13 cellular contexts compared by ENCODE assay signal in the genomic region with DNA sequence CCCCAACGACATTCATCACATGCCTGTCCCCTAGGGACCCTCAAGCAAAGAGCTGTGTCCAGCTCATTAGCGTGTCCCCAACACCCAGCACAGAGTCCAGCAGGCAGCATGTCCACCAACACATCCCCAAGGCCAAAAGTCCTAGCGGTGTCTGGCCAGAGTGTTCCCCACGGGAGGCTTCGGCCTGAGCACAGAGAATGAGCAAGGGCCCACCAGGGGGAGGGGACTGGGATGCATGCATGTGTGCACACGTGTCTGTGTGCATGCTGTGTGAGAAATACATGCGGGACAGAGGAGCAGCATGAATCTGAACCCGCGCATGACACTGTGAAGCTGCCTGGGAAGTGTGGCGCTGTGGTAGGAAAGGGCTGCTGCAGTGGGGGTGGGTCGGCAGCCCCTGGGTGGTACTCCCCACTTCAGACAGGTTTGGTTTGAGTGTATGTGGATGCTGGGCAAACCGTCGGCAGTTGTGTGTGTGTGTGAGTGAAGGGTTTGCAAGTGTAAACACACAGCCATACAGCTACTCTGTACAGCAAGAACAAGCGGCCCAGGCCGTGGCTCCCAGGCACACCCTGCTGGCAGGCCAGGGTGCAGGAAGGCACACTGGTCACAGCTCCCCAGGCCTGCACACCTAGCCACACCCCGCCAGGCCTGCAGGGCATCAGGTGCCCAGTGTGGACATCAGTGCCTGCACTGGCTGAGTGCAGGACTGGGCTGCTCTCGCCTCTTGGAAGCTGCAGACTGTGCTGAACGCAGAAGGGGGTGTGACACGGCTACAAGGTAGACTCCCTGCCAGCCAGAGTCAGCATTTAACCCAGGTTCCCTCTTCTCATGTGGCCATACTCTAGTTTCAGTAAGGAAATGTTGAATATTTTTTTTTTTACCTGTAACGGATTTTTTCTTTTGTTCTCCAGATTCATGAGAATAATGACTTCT. TPM values are rescaled to one million over a fixed set of nuclear protein-coding genes. Genes with fewer than 3 reads are reported as not detected.
DNase-seq lines count a peak whose midpoint lies in the region; ATAC-seq and TF ChIP-seq lines count a peak whose summit lies in the region.
"Had no signal": no experiment of that assay in that cellular context is flagged by ENCODE, and none has a peak within 500 bp of the region (broad histone marks: within the 10 kb centered on the region; RNA-seq: fewer than 3 reads in every experiment).

No MANE protein-coding gene starts in this region.

- no peak for ATAC-seq in SK-N-SH treated with all-trans-retinoic acid at 6 μM for 48 hours
- no peak for ATAC-seq in CD8-positive, alpha-beta T cell
- ATAC-seq: naive thymus-derived CD8-positive, alpha-beta T cell had no signal

- H3K27me3 ChIP-seq in SK-N-SH (ENCODE audit: insufficient read depth) (no peaks in the 10 kb centered on the region), osteoblast (ENCODE audit: insufficient read depth, low read length) (no peaks in the 10 kb centered on the region)
- no peaks in the 10 kb centered on the region for H3K27me3 ChIP-seq in CD8-positive, alpha-beta T cell (ENCODE audit: insufficient read depth, low read length)

- no peak overlapping the region for H3K9ac ChIP-seq in SK-N-SH

- H3K36me3 ChIP-seq in SK-N-SH (replicated peaks in 1 of 2; ENCODE audit: control insufficient read depth in 1 of 2, insufficient read depth in 2 of 2, low read length in 1 of 2), result peaks cover 0 to 3% of the 10 kb centered on the region in 2 experiments
- H3K36me3 ChIP-seq in osteoblast (ENCODE audit: insufficient read depth, low read length), result peaks cover 24% of the 10 kb centered on the region
- H3K36me3 ChIP-seq in CD8-positive, alpha-beta T cell (ENCODE audit: insufficient read depth, low read length), result peaks cover 14% of the 10 kb centered on the region

- H3K79me2 ChIP-seq in SK-N-SH (ENCODE audit: insufficient read depth), result no peaks in the 10 kb centered on the region
- no peaks in the 10 kb centered on the region for H3K79me2 ChIP-seq in osteoblast (ENCODE audit: insufficient read depth, low read length)

- POLR2A ChIA-PET in SK-N-SH (lab: Yijun Ruan, JAX), result no interaction called here
- POLR2A ChIA-PET in CD8-positive, alpha-beta T cell (lab: Charles Lee), result no interaction called here

- H3K4me1 ChIP-seq in SK-N-SH (ENCODE audit: control insufficient read depth in 1 of 2, insufficient read depth in 2 of 2, low read depth in 1 of 2, low read length in 1 of 2), result peaks cover 0 to 25% of the 10 kb centered on the region in 2 experiments; a peak in 1 of 4 replicates
- peaks cover 2% of the 10 kb centered on the region for H3K4me1 ChIP-seq in osteoblast (ENCODE audit: insufficient read depth, low read length)
- no peaks in the 10 kb centered on the region for H3K4me1 ChIP-seq in CD8-positive, alpha-beta T cell (ENCODE audit: insufficient read depth, low read length)

- WGBS in SK-N-SH (ENCODE audit: low lambda C conversion rate), result 86% methylated on average over 15 of the region's 20 CpGs

- peaks cover 5% of the 10 kb centered on the region for H3K4me1 Mint-ChIP-seq in CD8-positive, alpha-beta T cell (ENCODE audit: low read depth)

- CTCF ChIA-PET in SK-N-SH (lab: Yijun Ruan, JAX), result interaction anchor here (0.6 to 3.6 kb wide), 7 partner anchors 11 to 405 kb away, joined by 3 to 19 read pairs (median 4); no protein-coding TSS in a partner anchor
- CTCF ChIA-PET in CD8-positive, alpha-beta T cell (lab: Charles Lee), result interaction anchor here (1.0 kb wide), 1 partner anchor 99 kb away, joined by 3 read pairs; no protein-coding TSS in a partner anchor

- no peak overlapping the region for H3K4me3 ChIP-seq in SK-N-SH (ENCODE audit: low read depth in 2 of 2, low read length in 1 of 2)
- no peak overlapping the region for H3K4me3 ChIP-seq in LNCaP clone FGC (ENCODE audit: low read depth, low read length)
- no peak overlapping the region for H3K4me3 ChIP-seq in cardiac fibroblast (replicated peaks in 1 of 2; ENCODE audit: low read depth in 2 of 2, low read length in 2 of 2)
- no peak overlapping the region for H3K4me3 ChIP-seq in osteoblast (ENCODE audit: insufficient read depth, low read length)
- no peak overlapping the region for H3K4me3 ChIP-seq in CD8-positive, alpha-beta T cell (ENCODE audit: low read depth, low read length)

- no peak overlapping the region for H2AFZ ChIP-seq in SK-N-SH (ENCODE audit: low read depth)
- H2AFZ ChIP-seq in osteoblast (ENCODE audit: low read length), result no peak overlapping the region

- peaks cover 3% of the 10 kb centered on the region for H3F3A ChIP-seq in SK-N-SH (replicated peaks; ENCODE audit: insufficient read depth)

- peak; percentile 26; the same call in 1 of the 2 replicates for TF ChIP-seq RAD21 in SK-N-SH (IDR thresholded peaks at IDR 0.05; ENCODE audit: low read length)

- H3K9me3 Mint-ChIP-seq in CD8-positive, alpha-beta T cell, result no peaks in the 10 kb centered on the region
- H3K9me3 Mint-ChIP-seq: naive thymus-derived CD8-positive, alpha-beta T cell had no signal

- H3K4me3 Mint-ChIP-seq in CD8-positive, alpha-beta T cell, result no peak overlapping the region
- H3K4me3 Mint-ChIP-seq: naive thymus-derived CD8-positive, alpha-beta T cell had no signal

- TF ChIP-seq EP300 in SK-N-SH (IDR thresholded peaks at IDR 0.05; ENCODE audit: borderline replicate concordance in 1 of 2, low read depth in 1 of 2, low read length in 1 of 2), result no peak

- no peak overlapping the region for H3K27ac Mint-ChIP-seq in CD8-positive, alpha-beta T cell

- H3K27ac ChIP-seq in SK-N-SH (ENCODE audit: low read depth in 2 of 2, low read length in 1 of 2), result no peak overlapping the region
- no peak overlapping the region for H3K27ac ChIP-seq in osteoblast (ENCODE audit: low read depth, low read length)
- no peak overlapping the region for H3K27ac ChIP-seq in CD8-positive, alpha-beta T cell (ENCODE audit: low read depth, low read length)

- H3K36me3 Mint-ChIP-seq in CD8-positive, alpha-beta T cell, result peaks cover 76% of the 10 kb centered on the region

- TF ChIP-seq CTCF in SK-N-SH (IDR thresholded peaks at IDR 0.05), result no peak
- peak; percentile 49 for TF ChIP-seq CTCF in LNCaP clone FGC (IDR thresholded peaks at IDR 0.05; ENCODE audit: control insufficient read depth, extremely low read depth, insufficient read depth)
- peak; percentile 22 for TF ChIP-seq CTCF in cardiac fibroblast (IDR thresholded peaks at IDR 0.05; ENCODE audit: low read depth, low read length)
- no peak for TF ChIP-seq CTCF in osteoblast (IDR thresholded peaks at IDR 0.05; ENCODE audit: extremely low read depth, low read depth, low read length)
- no peak for TF ChIP-seq CTCF in CD8-positive, alpha-beta T cell (IDR thresholded peaks at IDR 0.05)

- DNase-seq in SK-N-SH (no peak), LNCaP clone FGC (ENCODE audit: low read depth) (no peak), cardiac fibroblast (ENCODE audit: low read depth in 2 of 2) (no peak), osteoblast (ENCODE audit: insufficient read length, low spot score, missing footprints) (peak; percentile 66), RKO (ENCODE audit: low spot score) (no peak), SHP77 treated with DMSO at 0.1 percent for 48 hours (lab: John Stamatoyannopoulos, UW) (no peak)
- no peak for DNase-seq in CD8-positive, alpha-beta T cell
- DNase-seq: activated CD8-positive, alpha-beta memory T cell treated with anti-CD3 and anti-CD28 coated beads, Interleukin-2, amount 50 U/mL, for 4 hours; naive thymus-derived CD8-positive, alpha-beta T cell; NCI-H1092 treated with DMSO at 0.1 percent for 48 hours; NCI-H774; stimulated activated CD4-positive, alpha-beta T cell treated with anti-CD3 and anti-CD28 coated beads, Interleukin-12 subunit alpha, Interleukin-12 subunit beta, amount 100 ng/mL, for 4 hours had no signal

- no peaks in the 10 kb centered on the region for H3K9me2 ChIP-seq in SK-N-SH

- H3K4me2 ChIP-seq in SK-N-SH (no peak overlapping the region), osteoblast (ENCODE audit: insufficient read depth, low read length) (no peak overlapping the region)

- no peaks in the 10 kb centered on the region for H3K9me3 ChIP-seq in SK-N-SH
- no peaks in the 10 kb centered on the region for H3K9me3 ChIP-seq in osteoblast (ENCODE audit: low read depth, low read length)
- no peaks in the 10 kb centered on the region for H3K9me3 ChIP-seq in CD8-positive, alpha-beta T cell (ENCODE audit: low read length)

- H3K27me3 Mint-ChIP-seq in CD8-positive, alpha-beta T cell (ENCODE audit: low read depth), result no peaks in the 10 kb centered on the region
- H3K27me3 Mint-ChIP-seq: naive thymus-derived CD8-positive, alpha-beta T cell had no signal

- intact Hi-C loops in CD8-positive, alpha-beta T cell (cut with DNase I, micrococcal nuclease), result loop anchor here in 1 of 2 experiments (5.0 kb wide), 1 partner anchor 747 kb away; no protein-coding TSS in a partner anchor

- no peaks in the 10 kb centered on the region for H4K20me1 ChIP-seq in SK-N-SH (ENCODE audit: insufficient read depth)
- H4K20me1 ChIP-seq in osteoblast (ENCODE audit: insufficient read depth, low read length), result no peaks in the 10 kb centered on the region

TF ChIP-seq in SK-N-SH, 30 proteins besides CTCF, POLR2A, EP300 and RAD21 (continues in another document):
- TF ChIP-seq GABPA (IDR thresholded peaks at IDR 0.05; ENCODE audit: low read depth) (no peak), MEF2A (IDR thresholded peaks at IDR 0.05; ENCODE audit: borderline replicate concordance, low read depth) (no peak), FOXJ3 (CRISPR knock-in tag; IDR thresholded peaks at IDR 0.05) (no peak)

TF ChIP-seq in SK-N-SH treated with all-trans-retinoic acid at 6 μM for 48 hours, 23 proteins besides CTCF, POLR2A, EP300 and RAD21 (continues in another document):
- TF ChIP-seq ISL1 (CRISPR knock-in tag; IDR thresholded peaks at IDR 0.05), result no peak

RNA-seq across cellular contexts. Expression of a gene that starts 19.5 kb away (rescaled TPM):
- 3.6 and 4.4 TPM in 2 replicates for polyA plus RNA-seq in SK-N-SH (2012; rRNA removed)
- 2.3 and 3.6 TPM in 2 replicates for polyA plus RNA-seq in SK-N-SH (2012; cell fraction: cytosol; rRNA removed)
- 11.1 and 18.1 TPM in 2 replicates for polyA plus RNA-seq in SK-N-SH (2012; cell fraction: nucleus; rRNA removed)
- total RNA-seq in osteoblast, result 1.8 and 4.0 TPM in 2 replicates
- total RNA-seq in CD8-positive, alpha-beta T cell, result 1 to 10 TPM in 1 of 2 experiments, under 1 TPM in 1; 0.98 to 1.5 TPM

RNA-seq across cellular contexts. Expression of a gene that starts 29.1 kb away (rescaled TPM):
- polyA plus RNA-seq in SK-N-SH (2012; rRNA removed), result 0.82 and 0.96 TPM in 2 replicates
- polyA plus RNA-seq in SK-N-SH (2012; cell fraction: cytosol; rRNA removed), result 0.50 and 0.71 TPM in 2 replicates
- polyA plus RNA-seq in SK-N-SH (2012; cell fraction: nucleus; rRNA removed), result 2.5 and 2.6 TPM in 2 replicates
- 7.4 and 9.4 TPM in 2 replicates for total RNA-seq in osteoblast
- total RNA-seq in CD8-positive, alpha-beta T cell, result 10 to 100 TPM; 43.9 to 45.7 TPM

RNA-seq across cellular contexts. Expression of a gene that starts 55.9 kb away (rescaled TPM):
- 35.6 and 49.2 TPM in 2 replicates for polyA plus RNA-seq in SK-N-SH (2012; rRNA removed)
- polyA plus RNA-seq in SK-N-SH (2012; cell fraction: cytosol; rRNA removed), result 31.8 and 34.3 TPM in 2 replicates
- 126 and 149 TPM in 2 replicates for polyA plus RNA-seq in SK-N-SH (2012; cell fraction: nucleus; rRNA removed)
- 24.2 and 24.5 TPM in 2 replicates for total RNA-seq in osteoblast
- total RNA-seq in CD8-positive, alpha-beta T cell, result 100 to 1,000 TPM; 133 to 144 TPM

Comparison
In these comparisons a context has a peak if more than half of its experiments do, and no peak if none do; other contexts are left out.
1. CTCF ChIP-seq: peak in LNCaP clone FGC (single experiment) and cardiac fibroblast (single experiment); none in SK-N-SH (single experiment), osteoblast (single experiment) and CD8-positive, alpha-beta T cell (single experiment).